Comparison of ENCODE assay signal across 25 cellular contexts in the genomic region with DNA sequence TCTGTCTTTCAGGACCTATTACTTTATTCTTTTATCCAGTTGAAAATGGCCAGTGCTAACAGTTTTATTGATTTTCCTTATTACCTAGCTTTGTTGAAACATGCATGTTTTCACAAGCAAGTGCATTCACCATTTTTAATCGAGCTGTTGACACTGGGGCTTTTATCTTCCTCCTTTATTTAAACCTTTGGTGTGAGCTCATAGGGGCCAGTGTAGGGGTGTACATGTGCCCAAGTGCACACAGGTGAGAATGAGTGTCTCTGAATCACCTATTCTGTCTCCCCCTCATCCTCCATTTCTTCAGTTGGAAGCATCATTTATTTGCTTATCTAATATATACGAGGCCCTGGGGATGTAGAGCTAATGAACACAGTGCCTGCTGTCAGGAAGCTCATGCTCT.
A peak's percentile ranks its signal among the peaks of the same experiment; 100 is the strongest.
DNase-seq lines count a peak whose midpoint lies in the region; ATAC-seq, FAIRE-seq and TF ChIP-seq lines count a peak whose summit lies in the region.
"Had no signal": no experiment of that assay in that cellular context is flagged by ENCODE, and none has a peak within 500 bp of the region (broad histone marks: within the 10 kb centered on the region; RNA-seq: fewer than 3 reads in every experiment).

No MANE protein-coding gene starts in this region.

- no peak for FAIRE-seq in bronchial epithelial cell (lab: Jason Lieb, UNC)
- FAIRE-seq: A549 had no signal

- no peaks in the 10 kb centered on the region for H3K36me3 ChIP-seq in bronchial epithelial cell (ENCODE audit: control insufficient read depth, insufficient read depth, low read length)
- no peaks in the 10 kb centered on the region for H3K36me3 ChIP-seq in trophoblast cell (ENCODE audit: control insufficient read depth in 1 of 2, insufficient read depth in 2 of 2, low read length in 2 of 2)
- H3K36me3 ChIP-seq: right atrium auricular region, thoracic aorta, vagina had no signal

- H2AFZ ChIP-seq in trophoblast cell (ENCODE audit: insufficient read depth, low read length, poor library complexity), result no peak overlapping the region
- H2AFZ ChIP-seq: parathyroid adenoma had no signal

- no peak overlapping the region for H4K8ac ChIP-seq in trophoblast cell (ENCODE audit: low read depth, low read length)

- TF ChIP-seq CTCF in bronchial epithelial cell (IDR thresholded peaks at IDR 0.05; ENCODE audit: insufficient read depth, low read length, severe bottlenecking), result no peak

- DNase-seq in NCI-H2107 treated with DMSO at 0.1 percent for 48 hours (lab: John Stamatoyannopoulos, UW; ENCODE audit: unreplicated experiment) (peak; percentile 16), NCI-H2107 (lab: John Stamatoyannopoulos, UW) (no peak), COLO668 (lab: John Stamatoyannopoulos, UW; ENCODE audit: unreplicated experiment) (peak; percentile 47), NCI-H526 (lab: John Stamatoyannopoulos, UW) (peak; percentile 51 to 62), bronchial epithelial cell (ENCODE audit: low read depth) (peak; percentile 41), SW480 (ENCODE audit: low spot score) (no peak), trophoblast cell (no peak)
- DNase-seq: activated CD4-positive, alpha-beta T cell treated with anti-CD3 and anti-CD28 coated beads for 36 hours; activated naive CD4-positive, alpha-beta T cell treated with anti-CD3 and anti-CD28 coated beads, Interleukin-2, amount 50 U/mL, for 16 hours; anterior cingulate cortex; central memory CD4-positive, alpha-beta T cell; H9; NCI-H1105 treated with DMSO at 0.1 percent for 48 hours; nephron progenitor cell; NK-92 treated with Interleukin-12 subunit alpha and Interleukin-12 subunit beta, amount 100 ng/mL, for 24 hours; SIG-M5; stimulated activated CD4-positive, alpha-beta T cell treated with anti-CD3 and anti-CD28 coated beads, Interleukin-4, amount 100 ng/mL, for 4 hours; stimulated activated naive CD8-positive, alpha-beta T cell treated with anti-CD3 and anti-CD28 coated beads, Interleukin-15, Interleukin-2, amounts not matched to agents 100 U/mL and 50 U/mL, for 24 hours; T-cell had no signal

- H3K9ac ChIP-seq in trophoblast cell (ENCODE audit: low read length), result no peak overlapping the region
- H3K9ac ChIP-seq: parathyroid adenoma had no signal

- no peak overlapping the region for H3K14ac ChIP-seq in trophoblast cell (ENCODE audit: low read length)

- WGBS in trophoblast cell (ENCODE audit: extremely low coverage, insufficient coverage, insufficient read length), result no CpG with 5 or more reads among the region's 2 CpGs

- no peak overlapping the region for H2BK5ac ChIP-seq in trophoblast cell (ENCODE audit: low read depth, low read length, poor library complexity)

- no peak overlapping the region for H2AK5ac ChIP-seq in trophoblast cell (ENCODE audit: low read length)

- no peak overlapping the region for H3K4me2 ChIP-seq in trophoblast cell (ENCODE audit: low read length)

- H4K12ac ChIP-seq in trophoblast cell (ENCODE audit: low read depth, low read length), result no peak overlapping the region

- H3K27me3 ChIP-seq in bronchial epithelial cell (ENCODE audit: control insufficient read depth, insufficient read depth, low read length) (no peaks in the 10 kb centered on the region), trophoblast cell (ENCODE audit: insufficient read depth, low read length) (no peaks in the 10 kb centered on the region)
- H3K27me3 ChIP-seq: right atrium auricular region, vagina had no signal

- H3K4me3 ChIP-seq in bronchial epithelial cell (ENCODE audit: low read depth, low read length) (no peak overlapping the region), trophoblast cell (ENCODE audit: low read depth, low read length) (no peak overlapping the region)
- H3K4me3 ChIP-seq: A549, right atrium auricular region, thoracic aorta, vagina had no signal

- ATAC-seq in HG03520 (IDR thresholded peaks at IDR 0.05; ENCODE audit: unreplicated experiment), result no peak
- ATAC-seq: T-cell had no signal

- no peaks in the 10 kb centered on the region for H3K79me2 ChIP-seq in trophoblast cell (ENCODE audit: control insufficient read depth, insufficient read depth, low read length, poor library complexity)

- no peak overlapping the region for H3K27ac ChIP-seq in trophoblast cell (ENCODE audit: low read depth, low read length)
- H3K27ac ChIP-seq: parathyroid adenoma, right atrium auricular region, thoracic aorta had no signal

- no peaks in the 10 kb centered on the region for H3K9me3 ChIP-seq in trophoblast cell (ENCODE audit: insufficient read depth, low read depth, low read length)
- H3K9me3 ChIP-seq: A549, right atrium auricular region, thoracic aorta, vagina had no signal

- peaks cover 6 to 9% of the 10 kb centered on the region in 2 experiments for H3K4me1 ChIP-seq in trophoblast cell (ENCODE audit: control insufficient read depth in 1 of 2, insufficient read depth in 2 of 2, low read length in 2 of 2)

- no peak overlapping the region for H2BK120ac ChIP-seq in trophoblast cell (ENCODE audit: insufficient read depth, low read length, poor library complexity)

- H3K23ac ChIP-seq in trophoblast cell (ENCODE audit: low read length), result no peak overlapping the region

- H2BK12ac ChIP-seq in trophoblast cell (ENCODE audit: low read length), result no peak overlapping the region

- peaks cover 3% of the 10 kb centered on the region for H3K79me1 ChIP-seq in trophoblast cell (ENCODE audit: low read length)

- H4K91ac ChIP-seq in trophoblast cell (ENCODE audit: low read depth, low read length), result no peak overlapping the region

- H3K4ac ChIP-seq in trophoblast cell (ENCODE audit: low read depth, low read length), result no peak overlapping the region

- H3K18ac ChIP-seq in trophoblast cell (ENCODE audit: low read length), result no peak overlapping the region

Comparison
In these comparisons a context has a peak if more than half of its experiments do, and no peak if none do; other contexts are left out.
1. DNase-seq: peak in NCI-H2107 treated with DMSO at 0.1 percent for 48 hours (single experiment), COLO668 (single experiment), NCI-H526 (2 of 2) and bronchial epithelial cell (single experiment); none in NCI-H2107 (single experiment), SW480 (single experiment) and trophoblast cell (0 of 2).